ENCODE assay signal across 8 cellular contexts in genomic region chr12:96399081-96399918, GRCh38. TPM values are rescaled to one million over a fixed set of nuclear protein-coding genes. Genes with fewer than 3 reads are reported as not detected.
DNase-seq lines count a peak whose midpoint lies in the region; ATAC-seq and TF ChIP-seq lines count a peak whose summit lies in the region.

No MANE protein-coding gene starts in this region.

- peaks cover 14 to 41% (median 32%) of the 10 kb centered on the region in 10 experiments for H3K4me1 ChIP-seq in BLaER1 treated with 17β-estradiol and CSF1 and Interleukin-3, amounts not matched to agents 10 nM and 100 nM

- TF ChIP-seq RAD21 in neural cell (conservative IDR thresholded peaks at IDR 0.05): peak; percentile 25

- H4K20me1 ChIP-seq in BLaER1 treated with 17β-estradiol and CSF1 and Interleukin-3, amounts not matched to agents 10 nM and 100 nM: peaks cover 43 to 51% (median 50%) of the 10 kb centered on the region in 11 experiments
- H4K20me1 ChIP-seq in neural cell (ENCODE audit: insufficient read depth): no peaks in the 10 kb centered on the region

- H3K4me3 ChIP-seq in BLaER1 treated with 17β-estradiol and CSF1 and Interleukin-3, amounts not matched to agents 10 nM and 100 nM: peak overlapping the region; percentile 71 to 95 (median 89)
- H3K4me3 ChIP-seq in fibroblast of pulmonary artery (replicated peaks; ENCODE audit: low read depth, low read length) (peak overlapping the region; percentile 73), neural cell (ENCODE audit: low read length) (peak overlapping the region; percentile 81)

- TF ChIP-seq CTCF in fibroblast of pulmonary artery (IDR thresholded peaks at IDR 0.05; ENCODE audit: low read length, missing control alignments): peak; percentile 15
- TF ChIP-seq CTCF in neural cell (IDR thresholded peaks at IDR 0.05; ENCODE audit: poor library complexity, severe bottlenecking): peak; percentile 33

- peak; percentile 34 for TF ChIP-seq EP300 in neural cell (conservative IDR thresholded peaks at IDR 0.05; ENCODE audit: poor library complexity, severe bottlenecking)

- no peaks in the 10 kb centered on the region for H3K27me3 ChIP-seq in BLaER1 treated with 17β-estradiol and CSF1 and Interleukin-3, amounts not matched to agents 10 nM and 100 nM
- no peaks in the 10 kb centered on the region for H3K27me3 ChIP-seq in neural cell (ENCODE audit: insufficient read depth, low read depth, low read length)

- H3K9me3 ChIP-seq in BLaER1 treated with 17β-estradiol and CSF1 and Interleukin-3, amounts not matched to agents 10 nM and 100 nM (replicated peaks in 1 of 11): no peaks in the 10 kb centered on the region
- no peaks in the 10 kb centered on the region for H3K9me3 ChIP-seq in neural cell (ENCODE audit: low read length)

- H3K9ac ChIP-seq in BLaER1 treated with 17β-estradiol and CSF1 and Interleukin-3, amounts not matched to agents 10 nM and 100 nM: peak overlapping the region; percentile 95 to 100 (median 99)
- H3K9ac ChIP-seq in neural cell (ENCODE audit: low read length): peak overlapping the region; percentile 93

- peak overlapping the region; percentile 95 to 100 (median 99) for H3K27ac ChIP-seq in BLaER1 treated with 17β-estradiol and CSF1 and Interleukin-3, amounts not matched to agents 10 nM and 100 nM
- H3K27ac ChIP-seq in neural cell (ENCODE audit: low read length): peak overlapping the region; percentile 86

- no peaks in the 10 kb centered on the region for H3K9me2 ChIP-seq in neural cell (ENCODE audit: insufficient read depth, low read length)

- ATAC-seq in GM19025 (IDR thresholded peaks at IDR 0.05; ENCODE audit: low read depth, unreplicated experiment): peak; percentile 33
- peak; percentile 32 for ATAC-seq in HG03342 (IDR thresholded peaks at IDR 0.05; ENCODE audit: unreplicated experiment)

- H3K4me2 ChIP-seq in BLaER1 treated with 17β-estradiol and CSF1 and Interleukin-3, amounts not matched to agents 10 nM and 100 nM: peak overlapping the region; percentile 80 to 97 (median 89)
- H3K4me2 ChIP-seq in neural cell (ENCODE audit: low read length): peak overlapping the region; percentile 72

- H3K36me3 ChIP-seq in BLaER1 treated with 17β-estradiol and CSF1 and Interleukin-3, amounts not matched to agents 10 nM and 100 nM: peaks cover 0 to 5% (median 0%) of the 10 kb centered on the region in 11 experiments; a peak in 4 of 22 replicates
- H3K36me3 ChIP-seq in neural cell (ENCODE audit: insufficient read depth, low read length): no peaks in the 10 kb centered on the region

- H2AFZ ChIP-seq in neural cell (ENCODE audit: low read depth, low read length): peak overlapping the region; percentile 70

- H3F3A ChIP-seq in neural cell (ENCODE audit: insufficient read depth, low read length, poor library complexity, severe bottlenecking): peaks cover 14% of the 10 kb centered on the region

- H3K79me2 ChIP-seq in neural cell (replicated peaks; ENCODE audit: insufficient read depth, low read length): peaks cover 47% of the 10 kb centered on the region

- DNase-seq in activated T-helper 9 cell treated with anti-CD3 and anti-CD28 coated beads, Interleukin-2, amount 50 U/mL, for 16 hours (ENCODE audit: low read depth): peak; percentile 70
- DNase-seq in fibroblast of pulmonary artery (ENCODE audit: low read depth) (peak; percentile 85), stromal cell of bone marrow (ENCODE audit: low read depth) (peak; percentile 44)

TF ChIP-seq in PFSK-1, 5 proteins besides CTCF, POLR2A, EP300 and RAD21:
- TF ChIP-seq FOXP2 (optimal IDR thresholded peaks at IDR 0.05; ENCODE audit: borderline replicate concordance, extremely low read depth, extremely low read length, insufficient read depth) (peak; percentile 19), REST (IDR thresholded peaks at IDR 0.05; ENCODE audit: insufficient read depth in 1 of 2, low read depth in 2 of 2, low read length in 2 of 2) (no peak)

TF ChIP-seq in neural cell, 6 proteins besides CTCF, POLR2A, EP300 and RAD21:
- TF ChIP-seq POLR2AphosphoS5 (IDR thresholded peaks at IDR 0.05) (peak; percentile 72), EZH2 (IDR thresholded peaks at IDR 0.05; ENCODE audit: borderline replicate concordance, insufficient read depth, low read length, poor library complexity, severe bottlenecking) (no peak), TAF1 (IDR thresholded peaks at IDR 0.05; ENCODE audit: low read depth) (peak; percentile 62), SMC3 (conservative IDR thresholded peaks at IDR 0.05; ENCODE audit: poor library complexity) (peak; percentile 45), MXI1 (conservative IDR thresholded peaks at IDR 0.05; ENCODE audit: poor library complexity, severe bottlenecking) (peak; percentile 48)

RNA-seq across cellular contexts. Expression of gene CDK17, which starts 0.9 kb away (rescaled TPM):
- 22.1 TPM for polyA plus RNA-seq in PFSK-1 (2012; ENCODE audit: insufficient read length, low read depth)
- polyA plus RNA-seq in neural cell: 119 and 133 TPM in 2 replicates
- polyA minus RNA-seq in neural cell: 224 and 237 TPM in 2 replicates

Comparison
In these comparisons a context has a peak if more than half of its experiments do, and no peak if none do; other contexts are left out.
1. Peak in every context shown above with its lines: DNase-seq, ATAC-seq, H3K4me3 ChIP-seq and H3K27ac ChIP-seq.